Comparison of ENCODE assay signal across 12 cellular contexts in the genomic region with DNA sequence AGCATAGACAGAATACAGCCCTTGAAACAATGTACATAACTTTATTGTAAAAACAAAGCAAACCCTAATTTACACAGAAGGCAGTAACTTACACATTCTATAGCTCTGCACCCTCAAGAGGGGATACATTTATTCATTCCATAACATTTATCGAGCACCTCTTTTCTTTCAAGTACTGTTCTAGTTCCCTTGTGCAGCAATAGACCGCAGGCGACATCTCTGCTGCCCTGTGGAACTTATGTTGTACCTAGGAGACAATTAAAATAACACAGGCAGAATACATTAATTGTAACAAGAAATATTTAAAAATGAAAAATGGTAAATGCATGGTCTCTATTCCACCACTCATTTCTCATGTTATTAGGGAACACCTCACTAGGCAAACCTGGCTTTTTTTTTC. TPM values are rescaled to one million over a fixed set of nuclear protein-coding genes. Genes with fewer than 3 reads are reported as not detected.
DNase-seq lines count a peak whose midpoint lies in the region; ATAC-seq, FAIRE-seq and TF ChIP-seq lines count a peak whose summit lies in the region.
"Had no signal": no experiment of that assay in that cellular context is flagged by ENCODE, and none has a peak within 500 bp of the region (broad histone marks: within the 10 kb centered on the region; RNA-seq: fewer than 3 reads in every experiment).

No MANE protein-coding gene starts in this region.

- peaks cover 0 to 1% of the 10 kb centered on the region in 2 donors for H3K9me3 Mint-ChIP-seq in activated T-cell treated with anti-CD3 and anti-CD28 coated beads, Interleukin-2, amount 50 U/mL, for 72 hours
- H3K9me3 Mint-ChIP-seq in endodermal cell, result no peaks in the 10 kb centered on the region

- H3K36me3 ChIP-seq in OCI-LY3 (replicated peaks; ENCODE audit: low read depth, low read length), result peaks cover 5% of the 10 kb centered on the region
- no peaks in the 10 kb centered on the region for H3K36me3 ChIP-seq in K562 (ENCODE audit: control insufficient read depth, insufficient read depth, low read length)
- no peaks in the 10 kb centered on the region for H3K36me3 ChIP-seq in stomach
- no peaks in the 10 kb centered on the region for H3K36me3 ChIP-seq in endodermal cell (ENCODE audit: control insufficient read depth, insufficient read depth, low read length)

- no peak for ATAC-seq in activated T-cell treated with anti-CD3 and anti-CD28 coated beads, Interleukin-2, amount 50 U/mL, for 72 hours (replicated peaks in 1 of 2)
- no peak for ATAC-seq in K562
- ATAC-seq in GM19463 (IDR thresholded peaks at IDR 0.05; ENCODE audit: unreplicated experiment), result no peak

- peaks cover 36% of the 10 kb centered on the region for H3K79me2 ChIP-seq in OCI-LY3 (ENCODE audit: low read length)
- no peaks in the 10 kb centered on the region for H3K79me2 ChIP-seq in K562 (ENCODE audit: control insufficient read depth, insufficient read depth, low read length)
- H3K79me2 ChIP-seq: hepatocyte had no signal

- no peaks in the 10 kb centered on the region for H3K9me3 ChIP-seq in OCI-LY3 (ENCODE audit: insufficient read depth, low read length)
- H3K9me3 ChIP-seq in K562 (replicated peaks; ENCODE audit: control insufficient read depth, insufficient read depth, low read depth, low read length), result no peaks in the 10 kb centered on the region
- no peaks in the 10 kb centered on the region for H3K9me3 ChIP-seq in stomach
- no peaks in the 10 kb centered on the region for H3K9me3 ChIP-seq in endodermal cell (ENCODE audit: control insufficient read depth, low read length)

- peaks cover 7 to 12% of the 10 kb centered on the region in 2 donors for H3K36me3 Mint-ChIP-seq in activated T-cell treated with anti-CD3 and anti-CD28 coated beads, Interleukin-2, amount 50 U/mL, for 72 hours (ENCODE audit: insufficient read depth in 2 of 2)
- H3K36me3 Mint-ChIP-seq in endodermal cell (ENCODE audit: low read depth), result no peaks in the 10 kb centered on the region

- H3K27ac Mint-ChIP-seq in activated T-cell treated with anti-CD3 and anti-CD28 coated beads, Interleukin-2, amount 50 U/mL, for 72 hours, result peak overlapping the region; percentile 96
- H3K27ac Mint-ChIP-seq in endodermal cell, result no peak overlapping the region

- peaks cover 66% of the 10 kb centered on the region for H3K4me1 Mint-ChIP-seq in activated T-cell treated with anti-CD3 and anti-CD28 coated beads, Interleukin-2, amount 50 U/mL, for 72 hours (ENCODE audit: low read depth)
- peaks cover 9% of the 10 kb centered on the region for H3K4me1 Mint-ChIP-seq in endodermal cell

- TF ChIP-seq EP300 in K562 (IDR thresholded peaks at IDR 0.05; ENCODE audit: low read length), result no peak
- no peak for TF ChIP-seq EP300 in stomach (IDR thresholded peaks at IDR 0.05)

- BruUV-seq in K562 (replicated peaks; lab: Mats Ljungman, UMichigan), result no TSS peak

- H3K4me2 ChIP-seq in OCI-LY3 (ENCODE audit: low read length) (peak overlapping the region; percentile 96), K562 (ENCODE audit: insufficient read depth, low read length) (no peak overlapping the region)
- H3K4me2 ChIP-seq: hepatocyte had no signal

- H2AFZ ChIP-seq in OCI-LY3 (ENCODE audit: low read depth, low read length), result peak overlapping the region; percentile 88
- H2AFZ ChIP-seq in K562 (ENCODE audit: low read depth, low read length), result peak overlapping the region; percentile 88
- H2AFZ ChIP-seq: hepatocyte had no signal

- in situ Hi-C loops in K562 (cut with MboI), result loop anchor here (25.0 kb wide), 1 partner anchor 750 kb away; no protein-coding TSS in a partner anchor

- WGBS in K562 (ENCODE audit: insufficient coverage, low coverage, missing lambda C conversion rate), result 46% methylated on average over 3 of the region's 3 CpGs
- 87 to 95% (median 92%) methylated on average over 3 of the region's 3 CpGs for WGBS in stomach, 5 donors
- 98% methylated on average over 3 of the region's 3 CpGs; no CpG with 5 or more reads in 1 of the 2 experiments for WGBS in endodermal cell (ENCODE audit: insufficient coverage in 1 of 2, insufficient read length in 1 of 2), 2 experiments

- H3K27me3 Mint-ChIP-seq in activated T-cell treated with anti-CD3 and anti-CD28 coated beads, Interleukin-2, amount 50 U/mL, for 72 hours (ENCODE audit: low read depth), result no peaks in the 10 kb centered on the region
- H3K27me3 Mint-ChIP-seq in endodermal cell (ENCODE audit: insufficient read depth), result no peaks in the 10 kb centered on the region

- FAIRE-seq in K562 (lab: Jason Lieb, UNC), result no peak

- no peak for DNase-seq in activated T-cell treated with anti-CD3 and anti-CD28 coated beads, Interleukin-2, amount 50 U/mL, for 72 hours
- no peak for DNase-seq in activated T-cell treated with anti-CD3 and anti-CD28 coated beads, Interleukin-2, amount 50 U/mL, for 48 hours
- DNase-seq in K562 (ENCODE audit: extremely low read depth in 1 of 4, low spot score in 3 of 4) (no peak), stomach (no peak), endodermal cell (no peak), NCI-H1436 (lab: John Stamatoyannopoulos, UW) (no peak)
- DNase-seq: H7, mesendoderm, NCI-H2029 treated with DMSO at 0.1 percent for 48 hours had no signal

- H3K4me1 ChIP-seq in OCI-LY3 (ENCODE audit: low read length) (peaks cover 37% of the 10 kb centered on the region), K562 (replicated peaks in 1 of 2; ENCODE audit: control insufficient read depth in 2 of 2, insufficient read depth in 2 of 2, low read length in 2 of 2) (no peaks in the 10 kb centered on the region; a peak in 2 of 5 replicates), stomach (peaks cover 0 to 7% (median 3%) of the 10 kb centered on the region in 4 donors), endodermal cell (ENCODE audit: control insufficient read depth, insufficient read depth, low read length) (no peaks in the 10 kb centered on the region)

- H3K27ac ChIP-seq in OCI-LY3 (ENCODE audit: low read length) (peak overlapping the region; percentile 97), K562 (ENCODE audit: extremely low read depth, low read depth, low read length) (peak overlapping the region; percentile 86; the same call in 1 of the 3 replicates), stomach (peak overlapping the region in 4 of 5 donors; percentile 69 to 85 (median 76)), endodermal cell (ENCODE audit: low read depth, low read length) (no peak overlapping the region)
- H3K27ac ChIP-seq: hepatocyte had no signal

- intact Hi-C loops in K562 (cut with micrococcal nuclease), result no loop called here
- intact Hi-C loops in stomach (cut with DNase I; ENCODE audit: low total_unique reads), result no loop called here

- H3K9me1 ChIP-seq in K562 (ENCODE audit: control insufficient read depth, insufficient read depth, low read length), result no peaks in the 10 kb centered on the region

- H3K9ac ChIP-seq in OCI-LY3 (ENCODE audit: low read length) (peak overlapping the region; percentile 93), K562 (ENCODE audit: insufficient read depth in 1 of 2, low read depth in 2 of 2, low read length in 2 of 2) (0 out of 4 replicates have a peak overlapping the region, but pooled peaks of 1 of the 2 experiments have one; percentile 65), endodermal cell (ENCODE audit: extremely low read depth, low read length, poor library complexity, severe bottlenecking) (no peak overlapping the region)

- H3K27me3 ChIP-seq in OCI-LY3 (ENCODE audit: low read depth, low read length) (no peaks in the 10 kb centered on the region), K562 (ENCODE audit: control insufficient read depth in 2 of 2, insufficient read depth in 2 of 2, low read length in 2 of 2) (no peaks in the 10 kb centered on the region), stomach (no peaks in the 10 kb centered on the region), endodermal cell (ENCODE audit: control insufficient read depth, insufficient read depth, low read length, poor library complexity, severe bottlenecking) (no peaks in the 10 kb centered on the region)
- H3K27me3 ChIP-seq: hepatocyte had no signal

- TF ChIP-seq RAD21 in K562 (CRISPR knock-in tag; conservative IDR thresholded peaks at IDR 0.05 in 1 of 2, IDR thresholded peaks at IDR 0.05 in 1 of 2), result no peak

- TF ChIP-seq POLR2A in K562 (conservative IDR thresholded peaks at IDR 0.05) (no peak), stomach (IDR thresholded peaks at IDR 0.05) (no peak)

- peak overlapping the region; percentile 95 for H3K4me3 ChIP-seq in OCI-LY3 (ENCODE audit: low read length)
- H3K4me3 ChIP-seq in K562, result no peak overlapping the region
- no peak overlapping the region for H3K4me3 ChIP-seq in stomach
- H3K4me3 ChIP-seq in endodermal cell (ENCODE audit: low read length), result no peak overlapping the region
- H3K4me3 ChIP-seq: hepatocyte had no signal

- POLR2A ChIA-PET in K562 (lab: Yijun Ruan, JAX), result no interaction called here

- no peaks in the 10 kb centered on the region for H4K20me1 ChIP-seq in OCI-LY3 (ENCODE audit: insufficient read depth, low read length)
- H4K20me1 ChIP-seq in K562 (replicated peaks; ENCODE audit: control insufficient read depth, insufficient read depth, low read length), result no peaks in the 10 kb centered on the region

- CTCF ChIA-PET in K562 (lab: Yijun Ruan, JAX; ENCODE audit: low intra/inter-chr PET ratio), result no interaction called here

- TF ChIP-seq CTCF in OCI-LY3 (IDR thresholded peaks at IDR 0.05; ENCODE audit: low read depth, low read length) (no peak), K562 (IDR thresholded peaks at IDR 0.05 in 2 of 3, conservative IDR thresholded peaks at IDR 0.05 in 1 of 3; ENCODE audit: insufficient read depth in 2 of 3, low read depth in 1 of 3, low read length in 3 of 3) (no peak), stomach (IDR thresholded peaks at IDR 0.05) (no peak), endodermal cell (conservative IDR thresholded peaks at IDR 0.05) (no peak)

- H3K4me3 Mint-ChIP-seq in activated T-cell treated with anti-CD3 and anti-CD28 coated beads, Interleukin-2, amount 50 U/mL, for 72 hours, result peak overlapping the region; percentile 99 to 100
- no peak overlapping the region for H3K4me3 Mint-ChIP-seq in endodermal cell

RNA-seq across cellular contexts. Expression of gene ARHGDIB, which starts 1.4 kb away (rescaled TPM):
- 100 to 1,000 TPM; 402 to 450 TPM for total RNA-seq in activated T-cell treated with anti-CD3 and anti-CD28 coated beads, Interleukin-2, amount 50 U/mL, for 72 hours
- total RNA-seq in K562 (2011; cell fraction: chromatin; rRNA removed; ENCODE audit: low replicate concordance), result 0.39 TPM in 1 of 2 replicates, not detected in the other
- 0.53 TPM in 1 of 2 replicates, not detected in the other for total RNA-seq in K562 (2011; cell fraction: nucleolus; rRNA removed)
- 0.76 and 0.81 TPM in 2 replicates for total RNA-seq in K562 (2011; cell fraction: nucleoplasm; rRNA removed)
- 63.2 and 100 TPM in 2 replicates for total RNA-seq in K562 (2014; rRNA removed)
- total RNA-seq in K562 (2014; rRNA removed; fragmentation: Illumina TruSeq; extraction: Trizol), result 67.3 and 68.7 TPM in 2 replicates
- 145 and 151 TPM in 2 replicates for total RNA-seq in K562 (2015; rRNA removed; fragmentation: Illumina TruSeq; extraction: Trizol)
- 51.1 and 55.8 TPM in 2 replicates for total RNA-seq in K562 (2021)
- 9.5 and 21.9 TPM in 2 replicates for polyA plus RNA-seq in K562 (2011; rRNA removed)
- 11.3 and 35.3 TPM in 2 replicates for polyA plus RNA-seq in K562 (2011; cell fraction: cytosol; rRNA removed)
- 2.8 and 7.8 TPM in 2 replicates for polyA plus RNA-seq in K562 (2011; cell fraction: nucleus; rRNA removed)
- polyA plus RNA-seq in K562 (2012), result 132 and 187 TPM in 2 replicates
- 114 and 145 TPM in 2 replicates for polyA plus RNA-seq in K562 (2014; fragmentation: Illumina TruSeq; extraction: Trizol)
- 100 to 1,000 TPM; 171 to 204 TPM for polyA plus RNA-seq in K562 (2014; fragmentation: Nextera tagmentation; extraction: Ambion mirVana)
- polyA plus RNA-seq in K562 (2014; rRNA removed), result 90.4 and 116 TPM in 2 replicates
- 12.7 and 19.3 TPM in 2 replicates for polyA minus RNA-seq in K562 (2011; rRNA and poly(A)+ RNA removed)
- polyA minus RNA-seq in K562 (2011; cell fraction: cytosol; rRNA and poly(A)+ RNA removed), result 3.9 and 4.3 TPM in 2 replicates
- 0.27 and 4.2 TPM in 2 replicates for polyA minus RNA-seq in K562 (2011; cell fraction: nucleus; rRNA and poly(A)+ RNA removed)
- 10 to 100 TPM; 13.4 to 74.2 (median 47.0) TPM for total RNA-seq in stomach
- 100 to 1,000 TPM in 1 of 3 donors, 10 to 100 TPM in 2; 82.2 to 127 (median 95.2) TPM for polyA plus RNA-seq in stomach
- under 1 TPM; 0.66 to 0.95 TPM for total RNA-seq in endodermal cell
- polyA plus RNA-seq in endodermal cell (2013, experiment 1 of 2), result 3.0 TPM
- polyA plus RNA-seq in endodermal cell (2013, experiment 2 of 2), result 2.3 TPM

RNA-seq across cellular contexts. Expression of gene PDE6H, which starts 10.0 kb away (rescaled TPM):
- not detected for total RNA-seq in activated T-cell treated with anti-CD3 and anti-CD28 coated beads, Interleukin-2, amount 50 U/mL, for 72 hours
- total RNA-seq in K562 (2011; cell fraction: chromatin; rRNA removed; ENCODE audit: low replicate concordance), result not detected in 2 replicates
- total RNA-seq in K562 (2011; cell fraction: nucleolus; rRNA removed), result not detected in 2 replicates
- not detected in 2 replicates for total RNA-seq in K562 (2011; cell fraction: nucleoplasm; rRNA removed)
- total RNA-seq in K562 (2014; rRNA removed) (not detected in 2 replicates), K562 (2014; rRNA removed; fragmentation: Illumina TruSeq; extraction: Trizol) (not detected in 2 replicates), K562 (2015; rRNA removed; fragmentation: Illumina TruSeq; extraction: Trizol) (not detected in 2 replicates), K562 (2021) (not detected in 2 replicates), stomach (not detected), endodermal cell (not detected)
- polyA plus RNA-seq in K562 (2011; rRNA removed) (not detected in 2 replicates), K562 (2014; fragmentation: Illumina TruSeq; extraction: Trizol) (not detected in 2 replicates), K562 (2014; fragmentation: Nextera tagmentation; extraction: Ambion mirVana) (under 1 TPM in 1 of 2 experiments, not detected in 1; 0.15 TPM), K562 (2014; rRNA removed) (not detected in 2 replicates), stomach (not detected)
- not detected in 2 replicates for polyA plus RNA-seq in K562 (2011; cell fraction: cytosol; rRNA removed)
- 0.22 TPM in 1 of 2 replicates, not detected in the other for polyA plus RNA-seq in K562 (2011; cell fraction: nucleus; rRNA removed)
- not detected in 2 replicates for polyA plus RNA-seq in K562 (2012)
- not detected in 2 replicates for polyA minus RNA-seq in K562 (2011; rRNA and poly(A)+ RNA removed)
- not detected in 2 replicates for polyA minus RNA-seq in K562 (2011; cell fraction: cytosol; rRNA and poly(A)+ RNA removed)
- polyA minus RNA-seq in K562 (2011; cell fraction: nucleus; rRNA and poly(A)+ RNA removed), result not detected in 2 replicates
- polyA plus RNA-seq in endodermal cell (2013, experiment 1 of 2), result not detected
- not detected for polyA plus RNA-seq in endodermal cell (2013, experiment 2 of 2)
- total RNA-seq: H7, hepatocyte had no signal
- polyA plus RNA-seq: hepatocyte had no signal

RNA-seq across cellular contexts. Expression of gene ERP27, which starts 24.5 kb away (rescaled TPM):
- total RNA-seq in activated T-cell treated with anti-CD3 and anti-CD28 coated beads, Interleukin-2, amount 50 U/mL, for 72 hours, result 1 to 10 TPM; 3.8 to 4.0 TPM
- not detected in 2 replicates for total RNA-seq in K562 (2011; cell fraction: chromatin; rRNA removed; ENCODE audit: low replicate concordance)
- not detected in 2 replicates for total RNA-seq in K562 (2011; cell fraction: nucleolus; rRNA removed)
- total RNA-seq in K562 (2011; cell fraction: nucleoplasm; rRNA removed), result not detected in 2 replicates
- 0.27 TPM in 1 of 2 replicates, not detected in the other for total RNA-seq in K562 (2014; rRNA removed)
- total RNA-seq in K562 (2014; rRNA removed; fragmentation: Illumina TruSeq; extraction: Trizol), result 0.07 TPM in 1 of 2 replicates, not detected in the other
- 0.11 TPM in 1 of 2 replicates, not detected in the other for total RNA-seq in K562 (2015; rRNA removed; fragmentation: Illumina TruSeq; extraction: Trizol)
- total RNA-seq in K562 (2021), result 0.13 TPM in 1 of 2 replicates, not detected in the other
- polyA plus RNA-seq in K562 (2011; rRNA removed), result not detected in 2 replicates
- not detected in 2 replicates for polyA plus RNA-seq in K562 (2011; cell fraction: cytosol; rRNA removed)
- not detected in 2 replicates for polyA plus RNA-seq in K562 (2011; cell fraction: nucleus; rRNA removed)
- polyA plus RNA-seq in K562 (2012), result 0.05 TPM in 1 of 2 replicates, not detected in the other
- polyA plus RNA-seq in K562 (2014; fragmentation: Illumina TruSeq; extraction: Trizol), result 0.08 TPM in 1 of 2 replicates, not detected in the other
- not detected for polyA plus RNA-seq in K562 (2014; fragmentation: Nextera tagmentation; extraction: Ambion mirVana)
- polyA plus RNA-seq in K562 (2014; rRNA removed), result not detected in 2 replicates
- not detected in 2 replicates for polyA minus RNA-seq in K562 (2011; rRNA and poly(A)+ RNA removed)
- not detected in 2 replicates for polyA minus RNA-seq in K562 (2011; cell fraction: cytosol; rRNA and poly(A)+ RNA removed)
- not detected in 2 replicates for polyA minus RNA-seq in K562 (2011; cell fraction: nucleus; rRNA and poly(A)+ RNA removed)
- total RNA-seq in stomach, result 10 to 100 TPM in 1 of 5 donors, 1 to 10 TPM in 3, not detected in 1; 1.1 to 12.3 (median 1.3) TPM
- 1 to 10 TPM; 1.1 to 3.5 (median 1.5) TPM for polyA plus RNA-seq in stomach
- under 1 TPM; 0.15 to 0.22 TPM for total RNA-seq in endodermal cell
- polyA plus RNA-seq in endodermal cell (2013, experiment 1 of 2), result 0.11 TPM
- polyA plus RNA-seq in endodermal cell (2013, experiment 2 of 2), result not detected
- total RNA-seq: H7 had no signal
